In the genomic region with DNA sequence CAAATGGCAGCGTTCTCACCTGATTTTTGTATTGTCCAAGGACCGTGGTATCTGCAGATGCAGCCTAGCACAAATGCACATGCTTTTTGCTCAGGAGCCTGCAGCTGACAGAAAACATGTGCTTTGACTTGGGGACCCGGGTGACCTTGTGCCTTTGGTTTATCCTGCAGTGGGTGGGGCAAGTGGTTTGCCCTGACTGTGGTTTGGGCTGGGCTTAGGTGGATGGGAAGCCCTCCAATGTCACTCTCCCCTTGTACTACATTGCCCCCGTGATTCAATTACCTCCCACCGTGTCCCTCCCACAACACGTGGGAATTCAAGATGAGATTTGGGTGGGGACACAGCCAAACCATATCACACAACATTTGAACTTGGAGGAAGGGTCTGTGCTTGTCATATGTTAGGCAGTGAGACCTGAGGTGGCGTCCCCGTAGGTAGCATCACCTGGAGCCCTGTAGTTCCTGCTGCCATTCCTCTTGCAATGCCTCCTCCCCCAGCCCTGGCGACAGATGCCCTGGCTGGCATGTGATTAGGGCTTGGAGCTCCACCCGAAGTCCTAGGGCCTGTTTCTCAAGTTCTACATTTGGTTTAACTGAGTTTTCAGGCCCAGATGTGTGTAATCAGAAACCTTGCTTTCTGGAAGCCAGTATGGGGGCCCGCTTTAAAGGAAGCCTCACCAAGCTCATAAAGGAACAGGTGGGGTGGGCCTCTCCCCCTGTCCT, we compare ENCODE assay signal across 8 cellular contexts.
DNase-seq lines count a peak whose midpoint lies in the region; ATAC-seq and TF ChIP-seq lines count a peak whose summit lies in the region.

No MANE protein-coding gene starts in this region.

- H3K4me1 ChIP-seq in effector memory CD4-positive, alpha-beta T cell (ENCODE audit: control insufficient read depth, insufficient read depth, low read length, poor library complexity, severe bottlenecking): peaks cover 21% of the 10 kb centered on the region
- H3K4me1 ChIP-seq in neutrophil (ENCODE audit: control insufficient read depth in 1 of 2, insufficient read depth in 1 of 2, low read depth in 1 of 2, low read length in 1 of 2): peaks cover 58% of the 10 kb centered on the region in 2 experiments

- no peak overlapping the region for H3K27ac ChIP-seq in effector memory CD4-positive, alpha-beta T cell (ENCODE audit: insufficient read depth, low read length, poor library complexity, severe bottlenecking)
- H3K27ac ChIP-seq in neutrophil: peak overlapping the region; percentile 80

- H3K9me3 ChIP-seq in effector memory CD4-positive, alpha-beta T cell (ENCODE audit: control insufficient read depth, low read length): no peaks in the 10 kb centered on the region
- H3K9me3 ChIP-seq in neutrophil: no peaks in the 10 kb centered on the region

- TF ChIP-seq CTCF in NB4 (IDR thresholded peaks at IDR 0.05; ENCODE audit: low read depth, low read length): no peak
- no peak for TF ChIP-seq CTCF in neutrophil (IDR thresholded peaks at IDR 0.05)

- no peaks in the 10 kb centered on the region for H3K27me3 ChIP-seq in effector memory CD4-positive, alpha-beta T cell (replicated peaks; ENCODE audit: control insufficient read depth, insufficient read depth, low read length, poor library complexity, severe bottlenecking)
- H3K27me3 ChIP-seq in neutrophil: no peaks in the 10 kb centered on the region

- no peak for TF ChIP-seq POLR2A in NB4 (IDR thresholded peaks at IDR 0.05; ENCODE audit: extremely low read depth, insufficient read length)

- ATAC-seq in HG03039 (IDR thresholded peaks at IDR 0.05; ENCODE audit: unreplicated experiment) (no peak), GM19452 (IDR thresholded peaks at IDR 0.05; ENCODE audit: unreplicated experiment) (no peak)

- peak; percentile 23 for DNase-seq in ELF-1 (ENCODE audit: low read depth, low spot score)
- DNase-seq in NB4 (ENCODE audit: low read depth): peak; percentile 45
- no peak for DNase-seq in effector memory CD4-positive, alpha-beta T cell
- no peak for DNase-seq in SKM-1 (lab: John Stamatoyannopoulos, UW; ENCODE audit: unreplicated experiment)
- DNase-seq in NCI-H1694 treated with DMSO at 0.1 percent for 48 hours (lab: John Stamatoyannopoulos, UW): no peak

- H3K36me3 ChIP-seq in effector memory CD4-positive, alpha-beta T cell (ENCODE audit: control insufficient read depth, insufficient read depth, low read length): no peaks in the 10 kb centered on the region
- no peaks in the 10 kb centered on the region for H3K36me3 ChIP-seq in neutrophil

- peak overlapping the region; percentile 70 for H3K4me3 ChIP-seq in NB4 (ENCODE audit: low read depth, low read length)
- peak overlapping the region; percentile 78 for H3K4me3 ChIP-seq in effector memory CD4-positive, alpha-beta T cell (ENCODE audit: insufficient read depth, low read depth, low read length, poor library complexity, severe bottlenecking)
- peak overlapping the region; percentile 84 to 88 for H3K4me3 ChIP-seq in neutrophil (ENCODE audit: low read depth in 1 of 2, low read length in 1 of 2)

Comparison
In these comparisons a context has a peak if more than half of its experiments do, and no peak if none do; other contexts are left out.
1. DNase-seq: peak in ELF-1 (single experiment) and NB4 (single experiment); none in effector memory CD4-positive, alpha-beta T cell (0 of 3), SKM-1 (single experiment) and NCI-H1694 treated with DMSO at 0.1 percent for 48 hours (single experiment).
2. Peak in every context shown above with its lines, with median percentiles within 50 percentile points of each other: H3K4me3 ChIP-seq.